In the genomic region with DNA sequence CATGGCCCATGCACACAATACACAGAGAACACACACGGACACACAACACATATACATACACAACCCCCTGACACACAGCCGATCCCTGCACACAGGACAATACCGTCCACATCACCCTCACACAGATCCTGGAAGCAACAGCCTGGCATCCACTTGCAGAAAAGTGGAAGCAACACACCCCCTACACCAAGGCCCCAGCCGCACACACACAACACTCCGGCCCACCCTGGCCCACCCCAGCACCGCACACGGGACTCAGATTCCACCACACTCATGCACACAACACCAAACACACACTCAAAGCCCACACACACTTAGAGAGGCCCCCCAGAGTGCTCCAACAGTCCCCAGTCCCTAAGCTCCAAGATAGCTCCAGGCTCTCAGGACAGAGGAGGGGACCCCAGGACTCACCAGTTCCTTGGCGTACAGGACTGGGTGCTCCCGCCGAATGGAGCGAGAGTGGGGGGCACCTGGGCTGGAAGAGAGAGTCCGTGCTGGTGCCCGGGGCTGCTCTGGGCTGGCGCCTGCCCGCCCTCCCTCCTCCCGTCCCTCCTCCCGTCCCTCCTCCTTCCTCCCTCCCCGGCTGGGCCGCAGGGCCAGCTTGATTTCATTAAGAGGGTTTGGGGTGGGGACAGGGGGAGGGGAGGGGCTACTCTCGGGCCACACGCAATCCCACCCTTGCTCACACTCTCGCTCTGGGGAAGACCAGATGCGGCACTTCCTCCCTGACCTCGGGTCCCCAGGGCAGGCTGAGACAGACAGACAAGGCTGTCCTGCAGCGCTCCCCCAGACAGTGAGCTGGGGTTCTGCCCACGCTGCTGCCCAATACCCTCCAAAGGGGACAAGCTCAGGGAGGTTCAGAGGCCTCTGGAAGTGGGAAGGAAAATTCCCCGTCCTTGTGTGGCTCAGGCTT, we compare ENCODE assay signal across 10 cellular contexts. TPM values are rescaled to one million over a fixed set of nuclear protein-coding genes. Genes with fewer than 3 reads are reported as not detected.
DNase-seq lines count a peak whose midpoint lies in the region; ATAC-seq and TF ChIP-seq lines count a peak whose summit lies in the region.
"Had no signal": no experiment of that assay in that cellular context is flagged by ENCODE, and none has a peak within 500 bp of the region (broad histone marks: within the 10 kb centered on the region; RNA-seq: fewer than 3 reads in every experiment).

A gene with protein sequence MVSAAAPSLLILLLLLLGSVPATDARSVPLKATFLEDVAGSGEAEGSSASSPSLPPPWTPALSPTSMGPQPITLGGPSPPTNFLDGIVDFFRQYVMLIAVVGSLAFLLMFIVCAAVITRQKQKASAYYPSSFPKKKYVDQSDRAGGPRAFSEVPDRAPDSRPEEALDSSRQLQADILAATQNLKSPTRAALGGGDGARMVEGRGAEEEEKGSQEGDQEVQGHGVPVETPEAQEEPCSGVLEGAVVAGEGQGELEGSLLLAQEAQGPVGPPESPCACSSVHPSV (minus strand): TSS at position 526 of the 913 bp plus-strand sequence. CDS start 5,701 bp downstream, outside the sequence.

- H3K36me3 ChIP-seq in right atrium auricular region (no peaks in the 10 kb centered on the region), esophagus squamous epithelium (no peaks in the 10 kb centered on the region), muscle layer of duodenum (ENCODE audit: control insufficient read depth in 1 of 2, insufficient read depth in 2 of 2, low read length in 2 of 2) (no peaks in the 10 kb centered on the region), vagina (no peaks in the 10 kb centered on the region)

- H3K9me3 ChIP-seq in right atrium auricular region, result no peaks in the 10 kb centered on the region
- no peaks in the 10 kb centered on the region for H3K9me3 ChIP-seq in esophagus squamous epithelium
- no peaks in the 10 kb centered on the region for H3K9me3 ChIP-seq in muscle layer of duodenum (ENCODE audit: control insufficient read depth in 1 of 2, low read length in 2 of 2)
- no peaks in the 10 kb centered on the region for H3K9me3 ChIP-seq in vagina

- intact Hi-C loops in Right ventricle myocardium superior (cut with DNase I), result no loop called here
- intact Hi-C loops in esophagus squamous epithelium (cut with DNase I), result no loop called here
- intact Hi-C loops in vagina (cut with DNase I), result no loop called here

- H3K4me1 ChIP-seq in right atrium auricular region, result peaks cover 0 to 13% of the 10 kb centered on the region in 2 donors
- H3K4me1 ChIP-seq in esophagus squamous epithelium, result peaks cover 0 to 5% (median 0%) of the 10 kb centered on the region in 3 donors
- H3K4me1 ChIP-seq in muscle layer of duodenum (ENCODE audit: control insufficient read depth in 1 of 2, insufficient read depth in 2 of 2, low read length in 2 of 2), result no peaks in the 10 kb centered on the region
- H3K4me1 ChIP-seq in vagina, result peaks cover 25% of the 10 kb centered on the region

- no peak for TF ChIP-seq POLR2A in esophagus squamous epithelium (IDR thresholded peaks at IDR 0.05)
- TF ChIP-seq POLR2A in vagina (IDR thresholded peaks at IDR 0.05), result no peak

- WGBS in esophagus squamous epithelium, 2 donors, result 28 to 62% methylated on average over 3 to 14 of the region's 27 CpGs

- H3K27ac ChIP-seq in right atrium auricular region (peak within 1 kb of the TSS in 1 of 2 donors; percentile 3), esophagus squamous epithelium (peak within 1 kb of the TSS in 3 of 4 donors; percentile 3 to 58 (median 44)), muscle layer of duodenum (ENCODE audit: low read length) (peak within 1 kb of the TSS; percentile 45), vagina (peak within 1 kb of the TSS; percentile 86)

- ATAC-seq in Right ventricle myocardium superior (ENCODE audit: poor library complexity), result peak; percentile 66
- no peak for ATAC-seq in GM19397 (IDR thresholded peaks at IDR 0.05; ENCODE audit: unreplicated experiment)

- no peak for TF ChIP-seq CTCF in right atrium auricular region (IDR thresholded peaks at IDR 0.05)
- TF ChIP-seq CTCF in esophagus squamous epithelium (IDR thresholded peaks at IDR 0.05), result no peak
- no peak for TF ChIP-seq CTCF in vagina (IDR thresholded peaks at IDR 0.05)

- H3K4me3 ChIP-seq in right atrium auricular region (peak within 1 kb of the TSS in 1 of 2 donors; percentile 40), esophagus squamous epithelium (peak within 1 kb of the TSS in 3 of 4 donors; percentile 25 to 55 (median 36)), muscle layer of duodenum (ENCODE audit: low read depth in 1 of 2, low read length in 2 of 2) (peak within 1 kb of the TSS; percentile 37 to 42), vagina (peak within 1 kb of the TSS; percentile 41 to 52)

- DNase-seq in Right ventricle myocardium superior (peak; percentile 65), right atrium auricular region (ENCODE audit: low spot score) (no peak), esophagus squamous epithelium (lab: John Stamatoyannopoulos, UW) (no peak), vagina (ENCODE audit: extremely low spot score in 2 of 2) (no peak), NCI-H1930 (lab: John Stamatoyannopoulos, UW) (no peak)
- DNase-seq in activated effector memory CD4-positive, alpha-beta T cell treated with Interleukin-2 at 50 U/mL for 16 hours, result no peak
- DNase-seq: NCI-H2029 had no signal

- no peaks in the 10 kb centered on the region for H3K27me3 ChIP-seq in right atrium auricular region
- no peaks in the 10 kb centered on the region for H3K27me3 ChIP-seq in esophagus squamous epithelium
- H3K27me3 ChIP-seq in muscle layer of duodenum (ENCODE audit: low read depth, low read length), result no peaks in the 10 kb centered on the region
- no peaks in the 10 kb centered on the region for H3K27me3 ChIP-seq in vagina

RNA-seq across cellular contexts. Expression of the gene that starts here (rescaled TPM):
- total RNA-seq in Right ventricle myocardium superior (0.54 TPM), right atrium auricular region (1 to 10 TPM; 1.8 to 5.5 TPM), esophagus squamous epithelium (1 to 10 TPM in 3 of 4 donors, under 1 TPM in 1; 0.08 to 4.8 (median 2.0) TPM), vagina (34.6 TPM)
- total RNA-seq: kidney epithelial cell had no signal

Comparison
In these comparisons a context has a peak if more than half of its experiments do, and no peak if none do; other contexts are left out.
1. Peak in DNase-seq and ATAC-seq in Right ventricle myocardium superior; RNA of the gene not detected or under 1 TPM.